ENCODE assay signal across 1 cellular context in the genomic region with DNA sequence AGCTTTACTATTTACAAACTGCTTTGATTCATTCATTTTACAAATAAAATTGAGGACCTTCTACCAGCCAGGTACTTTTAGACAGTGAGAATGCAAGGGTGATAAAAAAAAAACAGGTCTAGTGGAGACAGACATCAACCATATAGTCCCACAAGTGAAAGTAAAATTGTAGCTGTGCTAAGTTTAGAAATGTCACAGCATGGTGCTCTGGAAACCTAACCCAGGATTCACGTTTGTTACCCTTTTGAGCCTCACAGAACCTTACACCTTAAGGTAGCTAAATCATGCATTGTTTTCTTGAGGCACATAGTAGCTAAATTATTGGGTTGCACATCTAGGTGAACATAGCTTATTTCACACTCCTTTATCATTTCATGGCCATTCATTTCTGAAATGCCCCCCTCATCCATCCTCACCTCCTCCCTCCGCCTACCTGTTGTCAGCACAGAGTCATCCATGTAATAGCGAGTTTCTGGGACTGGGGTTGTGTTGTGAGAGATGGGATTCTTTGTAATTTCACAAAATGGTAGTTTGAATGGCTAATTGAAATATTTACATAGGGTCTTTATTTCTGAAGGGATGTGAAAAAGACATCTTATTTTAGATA.
TF ChIP-seq lines count a peak whose summit lies in the region.

No MANE protein-coding gene starts in this region.

TF ChIP-seq in WTC11, 78 proteins besides CTCF, POLR2A, EP300 and RAD21 (continued from another document):
- TF ChIP-seq, protein P1, sequence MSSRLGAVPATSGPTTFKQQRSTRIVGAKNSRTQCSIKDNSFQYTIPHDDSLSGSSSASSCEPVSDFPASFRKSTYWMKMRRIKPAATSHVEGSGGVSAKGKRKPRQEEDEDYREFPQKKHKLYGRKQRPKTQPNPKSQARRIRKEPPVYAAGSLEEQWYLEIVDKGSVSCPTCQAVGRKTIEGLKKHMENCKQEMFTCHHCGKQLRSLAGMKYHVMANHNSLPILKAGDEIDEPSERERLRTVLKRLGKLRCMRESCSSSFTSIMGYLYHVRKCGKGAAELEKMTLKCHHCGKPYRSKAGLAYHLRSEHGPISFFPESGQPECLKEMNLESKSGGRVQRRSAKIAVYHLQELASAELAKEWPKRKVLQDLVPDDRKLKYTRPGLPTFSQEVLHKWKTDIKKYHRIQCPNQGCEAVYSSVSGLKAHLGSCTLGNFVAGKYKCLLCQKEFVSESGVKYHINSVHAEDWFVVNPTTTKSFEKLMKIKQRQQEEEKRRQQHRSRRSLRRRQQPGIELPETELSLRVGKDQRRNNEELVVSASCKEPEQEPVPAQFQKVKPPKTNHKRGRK (CRISPR knock-in tag; IDR thresholded peaks at IDR 0.05; ENCODE audit: borderline replicate concordance) = no peak
- TF ChIP-seq, protein P2, sequence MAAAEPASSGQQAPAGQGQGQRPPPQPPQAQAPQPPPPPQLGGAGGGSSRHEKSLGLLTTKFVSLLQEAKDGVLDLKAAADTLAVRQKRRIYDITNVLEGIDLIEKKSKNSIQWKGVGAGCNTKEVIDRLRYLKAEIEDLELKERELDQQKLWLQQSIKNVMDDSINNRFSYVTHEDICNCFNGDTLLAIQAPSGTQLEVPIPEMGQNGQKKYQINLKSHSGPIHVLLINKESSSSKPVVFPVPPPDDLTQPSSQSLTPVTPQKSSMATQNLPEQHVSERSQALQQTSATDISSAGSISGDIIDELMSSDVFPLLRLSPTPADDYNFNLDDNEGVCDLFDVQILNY (CRISPR knock-in tag; IDR thresholded peaks at IDR 0.05) = no peak
TF ChIP-seq in WTC11: peak in this region for 0.
